Comparison of ENCODE assay signal across 1 cellular context in the genomic region with DNA sequence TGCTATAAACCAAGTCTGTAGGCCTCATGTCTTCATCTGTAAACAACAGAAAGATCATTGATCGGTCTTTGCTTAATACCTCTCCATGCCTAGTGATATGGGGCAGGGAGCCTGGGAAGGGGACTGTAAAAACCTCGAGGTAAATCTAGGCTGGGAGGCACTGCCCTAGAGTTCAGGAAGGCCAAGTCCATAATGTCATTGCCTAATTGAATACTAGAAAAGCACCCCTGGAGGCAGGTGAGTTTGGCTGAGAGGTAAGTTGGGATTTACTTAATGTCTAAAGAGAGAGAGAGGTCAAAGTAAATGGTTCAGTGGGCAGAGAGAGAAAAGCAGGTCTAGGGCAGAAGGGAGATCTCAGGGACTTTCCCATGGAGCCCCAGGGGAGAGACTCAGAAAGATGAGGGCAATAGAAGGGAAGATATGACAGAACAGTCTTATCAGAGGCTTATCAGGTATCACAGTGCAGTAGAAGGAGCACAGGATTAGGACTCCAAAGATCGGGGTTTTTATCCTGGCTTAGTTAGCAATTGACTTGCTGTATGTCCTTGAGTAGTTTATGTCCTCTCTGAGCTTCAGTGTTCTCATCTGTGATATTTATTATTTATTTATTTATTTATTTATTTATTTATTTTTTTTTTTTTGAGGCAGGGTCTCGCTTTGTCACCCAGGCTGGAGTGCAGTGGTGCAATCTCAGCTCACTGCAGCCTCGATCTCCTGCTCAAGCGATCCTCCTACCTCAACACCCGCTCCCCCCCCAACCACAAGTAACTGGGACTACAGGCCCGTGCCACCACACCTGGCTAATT.
TF ChIP-seq lines count a peak whose summit lies in the region.

No MANE protein-coding gene starts in this region.

TF ChIP-seq in GM23338, 12 proteins besides CTCF, POLR2A, EP300 and RAD21 (continued from another document):
- no peak for TF ChIP-seq ZNF114 (CRISPR knock-in tag; IDR thresholded peaks at IDR 0.05)
